ENCODE assay signal across 10 cellular contexts in genomic region chr6:85866373-85866740, GRCh38.
DNase-seq lines count a peak whose midpoint lies in the region; ATAC-seq and TF ChIP-seq lines count a peak whose summit lies in the region.
"Had no signal": no experiment of that assay in that cellular context is flagged by ENCODE, and none has a peak within 500 bp of the region (broad histone marks: within the 10 kb centered on the region; RNA-seq: fewer than 3 reads in every experiment).

No MANE protein-coding gene starts in this region.

- TF ChIP-seq CTCF in cardiac fibroblast (IDR thresholded peaks at IDR 0.05; ENCODE audit: low read depth, low read length) (no peak), mucosa of descending colon (IDR thresholded peaks at IDR 0.05) (no peak), nephron progenitor cell (IDR thresholded peaks at IDR 0.05) (no peak)

- H3K27me3 Mint-ChIP-seq in nephron progenitor cell (ENCODE audit: low read depth, poor library complexity) = no peaks in the 10 kb centered on the region

- DNase-seq in MG63 (no peak), cardiac fibroblast (ENCODE audit: low read depth in 2 of 2) (peak; percentile 32 to 55), mucosa of descending colon (no peak), superior temporal gyrus (ENCODE audit: extremely low spot score) (no peak), nephron progenitor cell (no peak)
- no peak for DNase-seq in activated naive CD4-positive, alpha-beta T cell treated with Interleukin-2 at 50 U/mL for 16 hours
- DNase-seq: activated CD4-positive, alpha-beta T cell treated with anti-CD3 and anti-CD28 coated beads for 4 hours; activated naive CD8-positive, alpha-beta T cell treated with anti-CD3 and anti-CD28 coated beads, Interleukin-2, amount 50 U/mL, for 24 hours had no signal

- H3K4me1 ChIP-seq in mucosa of descending colon (ENCODE audit: low read depth) (peaks cover 14% of the 10 kb centered on the region), urinary bladder (ENCODE audit: insufficient read depth) (no peaks in the 10 kb centered on the region)

- no peaks in the 10 kb centered on the region for H3K4me1 Mint-ChIP-seq in nephron progenitor cell

- peak; percentile 18 for ATAC-seq in mucosa of descending colon

- WGBS in urinary bladder = 23% methylated on average over 5 of the region's 5 CpGs

- no peak overlapping the region for H3K27ac ChIP-seq in urinary bladder (ENCODE audit: low read depth)

- H3K9me3 ChIP-seq in MG63 (no peaks in the 10 kb centered on the region), mucosa of descending colon (no peaks in the 10 kb centered on the region)

- H3K9me3 Mint-ChIP-seq in nephron progenitor cell = peaks cover 13% of the 10 kb centered on the region
- H3K9me3 Mint-ChIP-seq: activated naive CD8-positive, alpha-beta T cell treated with anti-CD3 and anti-CD28 coated beads, Interleukin-2, amount 50 U/mL, for 24 hours; type B pancreatic cell had no signal

- H3K27ac Mint-ChIP-seq in nephron progenitor cell = no peak overlapping the region
- H3K27ac Mint-ChIP-seq: activated naive CD8-positive, alpha-beta T cell treated with anti-CD3 and anti-CD28 coated beads, Interleukin-2, amount 50 U/mL, for 24 hours; type B pancreatic cell had no signal

- no peaks in the 10 kb centered on the region for H3K27me3 ChIP-seq in MG63

- H3K36me3 ChIP-seq in MG63 (no peaks in the 10 kb centered on the region), mucosa of descending colon (ENCODE audit: low read depth) (no peaks in the 10 kb centered on the region), urinary bladder (ENCODE audit: insufficient read depth) (no peaks in the 10 kb centered on the region)

- H3K4me3 ChIP-seq in MG63 (peak overlapping the region; percentile 44), cardiac fibroblast (replicated peaks in 1 of 2; ENCODE audit: low read depth in 2 of 2, low read length in 2 of 2) (peak overlapping the region; percentile 37 to 56), mucosa of descending colon (no peak overlapping the region), urinary bladder (ENCODE audit: low read depth, low read length) (peak overlapping the region; percentile 39)

- H3K36me3 Mint-ChIP-seq in nephron progenitor cell (ENCODE audit: low read depth) = no peaks in the 10 kb centered on the region
- H3K36me3 Mint-ChIP-seq: type B pancreatic cell had no signal

- H3K4me3 Mint-ChIP-seq in nephron progenitor cell = no peak overlapping the region
- H3K4me3 Mint-ChIP-seq: activated naive CD8-positive, alpha-beta T cell treated with anti-CD3 and anti-CD28 coated beads, Interleukin-2, amount 50 U/mL, for 24 hours; type B pancreatic cell had no signal

- intact Hi-C loops in mucosa of descending colon (cut with DNase I, micrococcal nuclease) = no loop called here

Comparison
In these comparisons a context has a peak if more than half of its experiments do, and no peak if none do; other contexts are left out.
1. DNase-seq: peak in cardiac fibroblast (2 of 2); none in MG63 (single experiment), mucosa of descending colon (0 of 3), superior temporal gyrus (single experiment), nephron progenitor cell (single experiment) and activated naive CD4-positive, alpha-beta T cell treated with Interleukin-2 at 50 U/mL for 16 hours (single experiment).